Comparison of ENCODE assay signal across 1 cellular context in the genomic region with DNA sequence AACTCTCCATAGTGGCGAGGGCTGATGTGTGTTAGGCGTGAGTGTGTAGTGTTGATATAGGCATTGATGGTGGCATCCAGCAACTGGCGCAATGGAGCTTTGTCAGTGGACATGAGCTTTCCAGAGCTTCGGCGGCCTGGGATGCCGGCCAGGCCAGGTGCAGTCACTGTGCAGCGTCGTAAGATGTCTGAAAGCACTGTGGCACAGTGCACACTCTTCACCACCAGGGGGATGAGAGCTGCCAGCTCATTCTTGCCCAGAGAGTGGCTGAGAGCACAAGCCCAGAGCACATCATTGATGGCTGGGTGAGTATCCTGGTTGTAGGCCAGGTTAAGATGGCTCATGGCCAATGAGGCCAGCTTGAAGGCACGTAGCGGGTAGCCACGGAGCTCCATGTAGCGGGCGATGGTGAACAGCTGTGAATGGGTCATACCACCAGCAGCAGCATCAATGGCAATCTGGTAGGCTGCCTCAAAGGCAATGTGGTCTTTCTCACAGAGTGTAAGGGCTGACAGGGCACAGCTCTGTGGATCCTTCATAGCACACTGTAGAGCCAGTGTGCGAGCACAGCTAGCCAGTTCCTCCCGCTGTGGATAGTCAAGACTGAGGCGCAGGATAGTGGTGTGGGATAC.
TF ChIP-seq lines count a peak whose summit lies in the region.

No MANE protein-coding gene starts in this region.

TF ChIP-seq in endothelial cell of umbilical vein, 7 proteins besides CTCF, POLR2A, EP300 and RAD21:
- TF ChIP-seq POLR2AphosphoS5 (IDR thresholded peaks at IDR 0.05; ENCODE audit: insufficient read depth, low read depth, low read length) (no peak), FOS (IDR thresholded peaks at IDR 0.05; ENCODE audit: borderline replicate concordance, insufficient read depth, low read length) (no peak), MAX (IDR thresholded peaks at IDR 0.05; ENCODE audit: insufficient read depth, insufficient read length) (no peak), EZH2 (IDR thresholded peaks at IDR 0.05; ENCODE audit: borderline replicate concordance, low read depth, low read length, severe bottlenecking) (no peak), MYC (IDR thresholded peaks at IDR 0.05; ENCODE audit: low read depth, low read length) (no peak), JUN (IDR thresholded peaks at IDR 0.05; ENCODE audit: borderline replicate concordance, insufficient read depth, insufficient read length, low read depth) (no peak), GATA2 (IDR thresholded peaks at IDR 0.05; ENCODE audit: insufficient read depth, insufficient read length, low read depth, low read length) (no peak)
